ENCODE assay signal across 1 cellular context in genomic region chr19:42184401-42184861, GRCh38.
TF ChIP-seq lines count a peak whose summit lies in the region.

No MANE protein-coding gene starts in this region.

TF ChIP-seq in endothelial cell of umbilical vein, 7 proteins besides CTCF, POLR2A, EP300 and RAD21 (continued from another document):
- TF ChIP-seq GATA2 (IDR thresholded peaks at IDR 0.05; ENCODE audit: insufficient read depth, insufficient read length, low read depth, low read length) = no peak
- no peak for TF ChIP-seq JUN (IDR thresholded peaks at IDR 0.05; ENCODE audit: borderline replicate concordance, insufficient read depth, insufficient read length, low read depth)
- TF ChIP-seq FOS (IDR thresholded peaks at IDR 0.05; ENCODE audit: borderline replicate concordance, insufficient read depth, low read length) = no peak
- TF ChIP-seq MYC (IDR thresholded peaks at IDR 0.05; ENCODE audit: low read depth, low read length) = no peak
